27 cellular contexts compared by ENCODE assay signal in genomic region chr1:186089938-186090337, GRCh38.
"Had no signal": no experiment of that assay in that cellular context is flagged by ENCODE, and none has a peak within 500 bp of the region (broad histone marks: within the 10 kb centered on the region; RNA-seq: fewer than 3 reads in every experiment).

No MANE protein-coding gene starts in this region.

- H3K36me3 Mint-ChIP-seq: activated naive CD4-positive, alpha-beta T cell treated with anti-CD3 and anti-CD28 coated beads, Interleukin-2, amount 50 U/mL, for 24 hours; WTC11 had no signal

- ATAC-seq: activated CD8-positive, alpha-beta T cell treated with anti-CD3 and anti-CD28 coated beads, Interleukin-2, amount 10 ng/mL, durations not matched to agents 7 days and 5 days; SK-N-SH treated with all-trans-retinoic acid at 6 μM for 48 hours; WTC11 had no signal

- H3K4me1 Mint-ChIP-seq: activated naive CD4-positive, alpha-beta T cell treated with anti-CD3 and anti-CD28 coated beads, Interleukin-2, amount 50 U/mL, for 24 hours had no signal

- H3K9me3 Mint-ChIP-seq: activated naive CD4-positive, alpha-beta T cell treated with anti-CD3 and anti-CD28 coated beads, Interleukin-2, amount 50 U/mL, for 24 hours; T-helper 1 cell treated with Interleukin-12 subunit alpha and Interleukin-12 subunit beta and Interleukin-4 antibody, amounts not matched to agents 30 μg/mL and 1 μg/mL, for 36 hours; WTC11 had no signal

- H3K36me3 ChIP-seq: breast epithelium, MG63, Peyer's patch, SJSA1 had no signal

- H3K4me3 ChIP-seq: breast epithelium, MG63, Peyer's patch, SJSA1 had no signal

- H3K4me3 Mint-ChIP-seq: activated CD8-positive, alpha-beta T cell treated with anti-CD3 and anti-CD28 coated beads, Interleukin-2, amount 10 ng/mL, durations not matched to agents 7 days and 5 days; activated naive CD4-positive, alpha-beta T cell treated with anti-CD3 and anti-CD28 coated beads, Interleukin-2, amount 50 U/mL, for 24 hours; T-helper 1 cell treated with Interleukin-12 subunit alpha and Interleukin-12 subunit beta and Interleukin-4 antibody, amounts not matched to agents 30 μg/mL and 1 μg/mL, for 36 hours; WTC11 had no signal

- DNase-seq: activated CD4-positive, alpha-beta T cell treated with anti-CD3 and anti-CD28 coated beads for 48 hours; activated CD4-positive, alpha-beta T cell treated with anti-CD3 and anti-CD28 coated beads, Interleukin-2, amount 50 U/mL, for 4 hours; activated CD4-positive, CD25-positive, alpha-beta regulatory T cell treated with anti-CD3 and anti-CD28 coated beads, Interleukin-2, amount 50 U/mL, for 72 hours; activated CD8-positive, alpha-beta memory T cell treated with anti-CD3 and anti-CD28 coated beads, Interleukin-2, amount 50 U/mL, for 48 hours; activated CD8-positive, alpha-beta T cell treated with anti-CD3 and anti-CD28 coated beads, Interleukin-2, amount 10 ng/mL, durations not matched to agents 7 days and 5 days; activated effector memory CD4-positive, alpha-beta T cell treated with Interleukin-2 at 50 U/mL for 16 hours; activated naive CD4-positive, alpha-beta T cell; activated T-cell treated with anti-CD3 and anti-CD28 coated beads, Interleukin-2, amount 50 U/mL, for 1 hour; aorta; central memory CD4-positive, alpha-beta T cell; MG63; NCI-H1092; NCI-H1417; NCI-H1930; NCI-H2171; NCI-H2227 treated with DMSO at 0.1 percent for 48 hours; NCI-H526; NCI-H82; Peyer's patch; Right ventricle myocardium superior had no signal

- H3K27me3 ChIP-seq: breast epithelium, MG63, Peyer's patch, SJSA1 had no signal

- H3K9me3 ChIP-seq: breast epithelium, MG63, Peyer's patch, SJSA1 had no signal

- H3K27ac ChIP-seq: breast epithelium, Peyer's patch, RWPE1, SJSA1 had no signal

- H3K27ac Mint-ChIP-seq: activated CD8-positive, alpha-beta T cell treated with anti-CD3 and anti-CD28 coated beads, Interleukin-2, amount 10 ng/mL, durations not matched to agents 7 days and 5 days; activated naive CD4-positive, alpha-beta T cell treated with anti-CD3 and anti-CD28 coated beads, Interleukin-2, amount 50 U/mL, for 24 hours; T-helper 1 cell treated with Interleukin-12 subunit alpha and Interleukin-12 subunit beta and Interleukin-4 antibody, amounts not matched to agents 30 μg/mL and 1 μg/mL, for 36 hours; WTC11 had no signal

- H3K4me1 ChIP-seq: breast epithelium, Peyer's patch had no signal
